Comparison of ENCODE assay signal across 23 cellular contexts in the genomic region with DNA sequence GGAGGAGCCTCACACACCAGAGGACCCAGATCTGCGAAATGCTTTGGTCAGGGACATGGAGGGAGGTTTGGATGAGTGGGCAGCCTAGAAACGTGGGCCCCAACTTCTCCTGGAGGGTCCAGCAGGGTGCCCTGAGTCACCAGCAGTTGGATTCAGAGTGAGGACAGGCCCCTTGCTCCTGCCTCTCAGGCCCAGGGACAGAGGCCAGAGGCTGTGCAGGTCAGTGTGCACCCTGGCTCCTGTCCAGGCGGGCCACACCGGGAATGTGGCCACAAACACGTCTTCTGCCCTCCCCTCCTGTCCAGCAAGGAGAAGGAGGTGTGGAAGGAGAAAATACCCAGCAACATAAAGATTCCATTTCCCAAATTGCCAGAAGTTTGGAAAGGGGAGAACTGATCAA. TPM values are rescaled to one million over a fixed set of nuclear protein-coding genes. Genes with fewer than 3 reads are reported as not detected.
DNase-seq lines count a peak whose midpoint lies in the region; ATAC-seq, FAIRE-seq and TF ChIP-seq lines count a peak whose summit lies in the region.
"Had no signal": no experiment of that assay in that cellular context is flagged by ENCODE, and none has a peak within 500 bp of the region (broad histone marks: within the 10 kb centered on the region; RNA-seq: fewer than 3 reads in every experiment).

No MANE protein-coding gene starts in this region.

- TF ChIP-seq CTCF in PC-9 (conservative IDR thresholded peaks at IDR 0.05): no peak
- no peak for TF ChIP-seq CTCF in H1 (IDR thresholded peaks at IDR 0.05; ENCODE audit: control extremely low read depth in 1 of 3, insufficient read depth in 1 of 3, low read depth in 1 of 3, low read length in 3 of 3)
- no peak for TF ChIP-seq CTCF in gastrocnemius medialis (IDR thresholded peaks at IDR 0.05 in 4 of 5, conservative IDR thresholded peaks at IDR 0.05 in 1 of 5)

- peaks cover 7% of the 10 kb centered on the region; the same call in 1 of the 2 replicates for H3K79me1 ChIP-seq in H1 (ENCODE audit: low read depth, low read length)

- POLR2A ChIA-PET in PC-9 (lab: Charles Lee; ENCODE audit: unreplicated experiment) (no interaction called here), H1 (lab: Charles Lee; ENCODE audit: partially characterized antibody) (no interaction called here)

- H3K9me3 ChIP-seq in PC-9 (ENCODE audit: insufficient read depth, low read depth): no peaks in the 10 kb centered on the region
- no peaks in the 10 kb centered on the region for H3K9me3 ChIP-seq in H1 (ENCODE audit: insufficient read depth in 2 of 2, low read depth in 1 of 2, low read length in 1 of 2)
- no peaks in the 10 kb centered on the region for H3K9me3 ChIP-seq in gastrocnemius medialis
- H3K9me3 ChIP-seq: SJCRH30 had no signal

- TF ChIP-seq EP300 in H1 (IDR thresholded peaks at IDR 0.05; ENCODE audit: borderline replicate concordance in 1 of 2, low read depth in 2 of 2, low read length in 2 of 2): no peak

- H3K4me3 ChIP-seq in PC-9 (no peak overlapping the region), H1 (ENCODE audit: extremely low read depth in 1 of 4, insufficient read depth in 2 of 4, low read depth in 3 of 4, low read length in 4 of 4) (no peak overlapping the region), gastrocnemius medialis (no peak overlapping the region)
- H3K4me3 ChIP-seq: GM12878, SJCRH30 had no signal

- TF ChIP-seq POLR2A in H1 (IDR thresholded peaks at IDR 0.05; ENCODE audit: control extremely low read depth in 1 of 2, low read depth in 2 of 2, low read length in 2 of 2) (no peak), gastrocnemius medialis (IDR thresholded peaks at IDR 0.05) (no peak)

- intact Hi-C loops in Right ventricle myocardium superior (cut with DNase I) (no loop called here), cardiac septum (cut with DNase I) (no loop called here), PC-9 (cut with micrococcal nuclease; ENCODE audit: unreplicated experiment) (no loop called here), gastrocnemius medialis (cut with DNase I; ENCODE audit: low total_unique reads) (no loop called here)

- peaks cover 99% of the 10 kb centered on the region for H3K79me2 ChIP-seq in PC-9 (ENCODE audit: low read depth)
- H3K79me2 ChIP-seq in H1 (ENCODE audit: control insufficient read depth in 1 of 2, insufficient read depth in 2 of 2, low read length in 2 of 2): peaks cover 0 to 85% of the 10 kb centered on the region in 2 experiments

- no peak overlapping the region for H2AK5ac ChIP-seq in H1 (ENCODE audit: low read depth, low read length)

- H3K4me1 ChIP-seq in PC-9 (replicated peaks; ENCODE audit: insufficient read depth) (peaks cover 41% of the 10 kb centered on the region), H1 (replicated peaks in 1 of 4; ENCODE audit: control insufficient read depth in 3 of 4, insufficient read depth in 4 of 4, low read length in 3 of 4) (peaks cover 0 to 11% (median 3%) of the 10 kb centered on the region in 4 experiments; a peak in 4 of 7 replicates), gastrocnemius medialis (peaks cover 29 to 48% of the 10 kb centered on the region in 2 donors)

- FAIRE-seq in H1 (lab: Jason Lieb, UNC): no peak
- FAIRE-seq: GM12878, GM19239 had no signal

- no peak overlapping the region for H3K23ac ChIP-seq in H1 (ENCODE audit: insufficient read length)

- no peak for TF ChIP-seq RAD21 in H1 (IDR thresholded peaks at IDR 0.05 in 1 of 2, conservative IDR thresholded peaks at IDR 0.05 in 1 of 2; ENCODE audit: low read depth in 2 of 2, low read length in 2 of 2)

- H3F3A ChIP-seq in PC-9 (ENCODE audit: insufficient read depth, low read depth): peaks cover 47% of the 10 kb centered on the region

- no peak overlapping the region for H3K4ac ChIP-seq in H1 (replicated peaks; ENCODE audit: insufficient read length, low read depth, low read length)

- H3K56ac ChIP-seq in H1 (replicated peaks; ENCODE audit: insufficient read length, low read depth, low read length): no peak overlapping the region

- no peak overlapping the region; the same call in 1 of the 2 replicates for H4K8ac ChIP-seq in H1 (ENCODE audit: extremely low read depth, insufficient read depth, low read length)

- H2BK20ac ChIP-seq in H1 (ENCODE audit: low read length): no peak overlapping the region

- H3K23me2 ChIP-seq in H1 (ENCODE audit: low read depth, low read length): no peaks in the 10 kb centered on the region

- H2BK120ac ChIP-seq in H1 (replicated peaks; ENCODE audit: low read depth, low read length): no peak overlapping the region

- H3K4me2 ChIP-seq in PC-9 (0 out of 2 replicates have a peak overlapping the region, but pooled peaks have one; percentile 0), H1 (ENCODE audit: insufficient read depth in 1 of 2, low read depth in 2 of 2, low read length in 2 of 2) (no peak overlapping the region)

- CTCF ChIA-PET in PC-9 (lab: Charles Lee) (no interaction called here), H1 (lab: Charles Lee; ENCODE audit: partially characterized antibody) (no interaction called here)

- H2BK12ac ChIP-seq in H1 (ENCODE audit: low read depth, low read length): no peak overlapping the region

- peak; percentile 27 for ATAC-seq in Right ventricle myocardium superior (ENCODE audit: poor library complexity)
- no peak for ATAC-seq in gastrocnemius medialis
- ATAC-seq in GM18858 (IDR thresholded peaks at IDR 0.05; ENCODE audit: unreplicated experiment): no peak
- ATAC-seq: CD8-positive, alpha-beta T cell; GM12878 had no signal

- peaks cover 86% of the 10 kb centered on the region for H4K20me1 ChIP-seq in PC-9 (ENCODE audit: insufficient read depth)
- peaks cover 5 to 11% of the 10 kb centered on the region in 2 experiments for H4K20me1 ChIP-seq in H1 (replicated peaks in 1 of 2; ENCODE audit: control insufficient read depth in 1 of 2, insufficient read depth in 2 of 2, low read length in 2 of 2)

- H2BK15ac ChIP-seq in H1 (ENCODE audit: low read length): no peak overlapping the region

- H3K9ac ChIP-seq in H1 (replicated peaks in 1 of 4; ENCODE audit: extremely low read depth in 1 of 4, low read depth in 3 of 4, low read length in 3 of 4): no peak overlapping the region

- no peak overlapping the region for H4K91ac ChIP-seq in H1 (replicated peaks; ENCODE audit: insufficient read length, low read length)

- H4K5ac ChIP-seq in H1 (ENCODE audit: insufficient read length, low read depth, low read length): no peak overlapping the region

- no peak overlapping the region for H2AFZ ChIP-seq in PC-9
- H2AFZ ChIP-seq in H1 (ENCODE audit: low read length): no peak overlapping the region

- H3K27me3 ChIP-seq in PC-9 (ENCODE audit: insufficient read depth, low read depth): no peaks in the 10 kb centered on the region
- no peaks in the 10 kb centered on the region for H3K27me3 ChIP-seq in H1 (replicated peaks in 1 of 4; ENCODE audit: control insufficient read depth in 3 of 4, extremely low read depth in 1 of 4, insufficient read depth in 3 of 4, low read length in 3 of 4)
- H3K27me3 ChIP-seq in gastrocnemius medialis: no peaks in the 10 kb centered on the region
- H3K27me3 ChIP-seq: SJCRH30 had no signal

- H2BK5ac ChIP-seq in H1 (ENCODE audit: low read depth, low read length): 0 out of 2 replicates have a peak overlapping the region, but pooled peaks have one; percentile 52

- H3K36me3 ChIP-seq in PC-9 (ENCODE audit: low read depth): peaks cover 79% of the 10 kb centered on the region
- peaks cover 0 to 3% (median under 1%) of the 10 kb centered on the region in 4 experiments; a peak in 2 of 8 replicates for H3K36me3 ChIP-seq in H1 (ENCODE audit: control insufficient read depth in 2 of 4, insufficient read depth in 4 of 4, low read length in 3 of 4)
- no peaks in the 10 kb centered on the region for H3K36me3 ChIP-seq in gastrocnemius medialis
- H3K36me3 ChIP-seq: SJCRH30 had no signal

- no peaks in the 10 kb centered on the region for H3K9me2 ChIP-seq in PC-9 (ENCODE audit: insufficient read depth)

- in situ Hi-C loops in gastrocnemius medialis (cut with MboI; ENCODE audit: low sequenced_read_pairs in 4 of 4): no loop called here

- H3K14ac ChIP-seq in H1 (ENCODE audit: insufficient read length): no peak overlapping the region

- BruUV-seq in PC-9 (replicated peaks; lab: Mats Ljungman, UMichigan): no TSS peak

- H3K18ac ChIP-seq in H1 (ENCODE audit: extremely low read depth, low read length): no peak overlapping the region

- whole genome bisulfite sequencing in H1 (ENCODE audit: extremely low coverage in 1 of 2, insufficient coverage in 1 of 2, insufficient read length in 1 of 2, insufficient replicate concordance in 2 of 2, low coverage in 1 of 2, low lambda C conversion rate in 2 of 2, missing lambda C conversion rate in 1 of 2), 2 experiments: 85% methylated on average over 5 of the region's 5 CpGs; no CpG with 5 or more reads in 1 of the 2 experiments

- DNase-seq in Right ventricle myocardium superior (no peak), cardiac septum (ENCODE audit: low spot score) (no peak), PC-9 (no peak), H1 (ENCODE audit: low read depth in 1 of 2, low spot score in 2 of 2) (no peak), gastrocnemius medialis (no peak), middle frontal gyrus (ENCODE audit: extremely low spot score, low spot score) (no peak), NCI-H82 (lab: John Stamatoyannopoulos, UW) (no peak)
- DNase-seq: 8988T; Calu3; CD8-positive, alpha-beta T cell; EL; GOT3; IMR-90; NCI-H1436; NCI-H1930; NCI-H226; NCI-H524; RPMI8226; SJCRH30 had no signal

- H3K27ac ChIP-seq in PC-9 (no peak overlapping the region), H1 (ENCODE audit: low read depth, low read length) (no peak overlapping the region), gastrocnemius medialis (peak overlapping the region; percentile 39 to 51 (median 46))
- H3K27ac ChIP-seq: HL-60, SJCRH30 had no signal

TF ChIP-seq in H1, 55 proteins besides CTCF, POLR2A, EP300 and RAD21 (continues in another document):
- TF ChIP-seq TBP (IDR thresholded peaks at IDR 0.05; ENCODE audit: low read depth, low read length) (no peak), SUZ12 (IDR thresholded peaks at IDR 0.05; ENCODE audit: low read length) (no peak), TAF1 (IDR thresholded peaks at IDR 0.05; ENCODE audit: low read depth, low read length) (no peak), FOSL1 (IDR thresholded peaks at IDR 0.05; ENCODE audit: insufficient read depth, low read depth, low read length) (no peak), GABPA (IDR thresholded peaks at IDR 0.05; ENCODE audit: borderline replicate concordance, insufficient read depth, low read length) (no peak)

RNA-seq across cellular contexts. Expression of a gene that starts 19.4 kb away (rescaled TPM):
- total RNA-seq in Right ventricle myocardium superior (12.1 TPM), cardiac septum (12.0 TPM), PC-9 (2021) (31.3 and 39.2 TPM in 2 replicates), gastrocnemius medialis (10 to 100 TPM; 23.8 to 65.6 (median 28.7) TPM)
- 16.7 and 17.0 TPM in 2 replicates for total RNA-seq in H1 (2021; fragmentation: NEBNext Ultra II Directional; extraction: Animal tissue kit (Norgen Biotek cat#: 25700))
- 2.6 and 3.8 TPM in 2 replicates for polyA plus RNA-seq in H1 (2011; rRNA removed)
- polyA plus RNA-seq in H1 (2011; cell fraction: cytosol; rRNA removed): 2.7 TPM
- 5.0 TPM for polyA plus RNA-seq in H1 (2011; cell fraction: nucleus; rRNA removed)
- 4.8 to 6.0 TPM (median 5.3 TPM) in 4 replicates for polyA plus RNA-seq in H1 (2012, experiment 1 of 2)
- polyA plus RNA-seq in H1 (2012, experiment 2 of 2): 3.8 TPM
- 5.1 TPM for polyA plus RNA-seq in H1 (2013, experiment 1 of 2)
- polyA plus RNA-seq in H1 (2013, experiment 2 of 2): 5.3 TPM
- 1.7 and 2.3 TPM in 2 replicates for polyA minus RNA-seq in H1 (2011; rRNA and poly(A)+ RNA removed)
- polyA minus RNA-seq in H1 (2011; cell fraction: cytosol; rRNA and poly(A)+ RNA removed): 8.1 TPM
- 15.0 TPM for polyA minus RNA-seq in H1 (2011; cell fraction: nucleus; rRNA and poly(A)+ RNA removed)

Comparison
In these comparisons a context has a peak if more than half of its experiments do, and no peak if none do; other contexts are left out.
1. H3K27ac ChIP-seq: peak in gastrocnemius medialis (4 of 4); none in PC-9 (single experiment) and H1 (single experiment).